11 cellular contexts compared by ENCODE assay signal in the genomic region with DNA sequence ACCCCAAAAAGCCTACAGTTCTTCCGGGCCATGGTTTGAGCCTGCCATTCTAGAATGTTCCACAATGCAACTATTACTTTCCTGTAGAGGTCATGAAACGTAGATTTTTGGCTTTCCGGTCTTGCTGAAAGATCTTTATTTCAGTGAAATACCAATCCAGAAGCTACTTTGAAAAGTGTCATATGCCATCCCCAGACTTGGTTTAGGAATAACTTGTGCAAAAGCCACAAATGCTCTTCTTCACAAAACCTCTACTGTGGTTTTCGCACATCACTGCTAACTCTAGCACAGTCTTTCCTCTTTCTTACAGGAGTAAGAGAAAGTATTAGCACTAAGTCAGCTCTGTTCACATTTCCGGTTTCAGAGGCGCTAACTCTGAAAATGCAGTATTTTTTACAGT. TPM values are rescaled to one million over a fixed set of nuclear protein-coding genes. Genes with fewer than 3 reads are reported as not detected.
DNase-seq lines count a peak whose midpoint lies in the region; ATAC-seq lines count a peak whose summit lies in the region.
"Had no signal": no experiment of that assay in that cellular context is flagged by ENCODE, and none has a peak within 500 bp of the region (broad histone marks: within the 10 kb centered on the region; RNA-seq: fewer than 3 reads in every experiment).

No MANE protein-coding gene starts in this region.

- peak; percentile 88 for DNase-seq in Jurkat, Clone E6-1 (ENCODE audit: low read depth, low spot score)
- peak; percentile 58 to 60 (median 59) for DNase-seq in immature natural killer cell
- DNase-seq in SKM-1 treated with dmso at 0.1 percent for 144 hours (lab: John Stamatoyannopoulos, UW; ENCODE audit: unreplicated experiment): no peak
- DNase-seq in GOT3 (lab: John Stamatoyannopoulos, UW): no peak
- DNase-seq in activated gamma-delta T cell treated with Interleukin-2 at 50 U/mL for 16 hours: no peak
- DNase-seq: NCI-H774, ovary had no signal

- no peaks in the 10 kb centered on the region for H3K9me3 Mint-ChIP-seq in immature natural killer cell
- H3K9me3 Mint-ChIP-seq: IgD-negative memory B cell had no signal

- no peak overlapping the region for H3K4me3 ChIP-seq in Jurkat, Clone E6-1 (ENCODE audit: low read length)
- H3K4me3 ChIP-seq: ovary had no signal

- H3K36me3 Mint-ChIP-seq in immature natural killer cell: peaks cover 0 to 3% (median 0%) of the 10 kb centered on the region in 3 donors
- H3K36me3 Mint-ChIP-seq: IgD-negative memory B cell had no signal

- H3K4me3 Mint-ChIP-seq in immature natural killer cell: peak overlapping the region; percentile 64 to 80 (median 68)

- H3K27me3 Mint-ChIP-seq in immature natural killer cell (ENCODE audit: low read depth in 3 of 3): peaks cover 0 to 7% (median 6%) of the 10 kb centered on the region in 3 donors

- ATAC-seq in GM18502 (IDR thresholded peaks at IDR 0.05; ENCODE audit: poor library complexity, unreplicated experiment): peak; percentile 78
- peak; percentile 92 for ATAC-seq in GM21381 (IDR thresholded peaks at IDR 0.05; ENCODE audit: unreplicated experiment)
- ATAC-seq in HG02938 (IDR thresholded peaks at IDR 0.05; ENCODE audit: unreplicated experiment): no peak

- H3K4me1 Mint-ChIP-seq in immature natural killer cell: peaks cover 72 to 88% of the 10 kb centered on the region in 2 donors

- H3K27ac Mint-ChIP-seq in immature natural killer cell: peak overlapping the region; percentile 78 to 84 (median 82)

RNA-seq across cellular contexts. Expression of a gene that starts 12.7 kb away (rescaled TPM):
- polyA plus RNA-seq in Jurkat, Clone E6-1 (2012; ENCODE audit: insufficient read depth, insufficient read length): 0.64 TPM
- under 1 TPM; 0.21 to 0.63 (median 0.37) TPM for polyA plus RNA-seq in immature natural killer cell

Comparison
In these comparisons a context has a peak if more than half of its experiments do, and no peak if none do; other contexts are left out.
1. DNase-seq: peak in Jurkat, Clone E6-1 (single experiment) and immature natural killer cell (3 of 3); none in SKM-1 treated with dmso at 0.1 percent for 144 hours (single experiment), GOT3 (single experiment) and activated gamma-delta T cell treated with Interleukin-2 at 50 U/mL for 16 hours (single experiment).